ENCODE assay signal across 24 cellular contexts in the genomic region with DNA sequence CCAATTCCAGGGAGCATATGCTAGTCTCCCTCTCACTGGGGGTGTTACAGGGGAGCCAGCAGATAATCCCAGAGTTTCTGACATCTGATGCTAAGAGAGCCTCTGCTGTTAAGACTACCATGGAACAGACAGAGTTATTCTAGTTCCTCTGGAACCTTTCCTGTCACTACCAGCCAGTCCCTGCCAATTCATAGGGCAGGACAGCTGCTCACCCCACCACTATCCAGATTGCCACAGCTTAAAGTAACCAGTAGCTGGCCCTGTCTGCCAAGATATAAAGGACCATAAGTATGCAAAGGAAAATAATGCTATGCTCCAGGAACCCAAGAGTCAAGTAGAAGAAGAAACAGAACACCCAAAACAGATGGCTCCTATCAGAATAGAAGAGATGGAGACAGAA.
DNase-seq lines count a peak whose midpoint lies in the region; ATAC-seq, FAIRE-seq and TF ChIP-seq lines count a peak whose summit lies in the region.
"Had no signal": no experiment of that assay in that cellular context is flagged by ENCODE, and none has a peak within 500 bp of the region (broad histone marks: within the 10 kb centered on the region; RNA-seq: fewer than 3 reads in every experiment).

No MANE protein-coding gene starts in this region.

- H2BK15ac ChIP-seq in H1 (ENCODE audit: low read length) = no peak overlapping the region

- no peaks in the 10 kb centered on the region for H3K79me1 ChIP-seq in H1 (ENCODE audit: low read depth, low read length)

- BruUV-seq in HCT116 (replicated peaks; lab: Mats Ljungman, UMichigan) = no TSS peak

- H3K4me2 ChIP-seq in HCT116 (ENCODE audit: low read length) (no peak overlapping the region), H1 (ENCODE audit: insufficient read depth in 1 of 2, low read depth in 2 of 2, low read length in 2 of 2) (no peak overlapping the region)
- H3K4me2 ChIP-seq: GM23338 had no signal

- H3K9ac ChIP-seq in HCT116 (ENCODE audit: low read length) (no peak overlapping the region), H1 (replicated peaks in 1 of 4; ENCODE audit: extremely low read depth in 1 of 4, low read depth in 3 of 4, low read length in 3 of 4) (no peak overlapping the region)

- H3K27me3 ChIP-seq in HCT116 (ENCODE audit: insufficient read depth, low read length) (no peaks in the 10 kb centered on the region), H1 (replicated peaks in 1 of 4; ENCODE audit: control insufficient read depth in 3 of 4, extremely low read depth in 1 of 4, insufficient read depth in 3 of 4, low read length in 3 of 4) (no peaks in the 10 kb centered on the region), BE2C (no peaks in the 10 kb centered on the region)
- H3K27me3 ChIP-seq: tibial artery had no signal

- no peak overlapping the region for H2BK12ac ChIP-seq in H1 (ENCODE audit: low read depth, low read length)

- no peak overlapping the region for H3K56ac ChIP-seq in H1 (replicated peaks; ENCODE audit: insufficient read length, low read depth, low read length)

- no peak overlapping the region for H2BK120ac ChIP-seq in H1 (replicated peaks; ENCODE audit: low read depth, low read length)

- H3K27ac ChIP-seq in HCT116 (ENCODE audit: low read depth, low read length) = no peak overlapping the region
- H3K27ac ChIP-seq in H1 (ENCODE audit: low read depth, low read length) = no peak overlapping the region
- H3K27ac ChIP-seq: SK-N-MC, tibial artery had no signal

- RAD21 ChIA-PET in HCT116 (lab: Charles Lee; ENCODE audit: low non-redundant PET in 1 of 2, low total read pairs in 2 of 2, uncharacterized antibody in 2 of 2, unreplicated experiment in 2 of 2) = no interaction called here

- H4K5ac ChIP-seq in H1 (ENCODE audit: insufficient read length, low read depth, low read length) = no peak overlapping the region

- H2BK5ac ChIP-seq in H1 (ENCODE audit: low read depth, low read length) = no peak overlapping the region

- ATAC-seq in HCT116 = 0 out of 2 replicates have a peak, but pooled peaks have one; percentile 22
- ATAC-seq in sciatic nerve = peak; percentile 13
- ATAC-seq: activated CD8-positive, alpha-beta memory T cell treated with anti-CD3 and anti-CD28 coated beads, Interleukin-2, amount 10 ng/mL, durations not matched to agents 7 days and 5 days had no signal

- H3K23ac ChIP-seq in H1 (ENCODE audit: insufficient read length) = no peak overlapping the region

- H3K4me1 ChIP-seq in HCT116 (ENCODE audit: control insufficient read depth in 1 of 2, insufficient read depth in 2 of 2, low read length in 2 of 2) (peaks cover 0 to 25% of the 10 kb centered on the region in 2 experiments; a peak in 2 of 4 replicates), H1 (replicated peaks in 1 of 4; ENCODE audit: control insufficient read depth in 3 of 4, insufficient read depth in 4 of 4, low read length in 3 of 4) (no peaks in the 10 kb centered on the region), BE2C (no peaks in the 10 kb centered on the region)
- H3K4me1 ChIP-seq: tibial artery had no signal

- H3K4me3 ChIP-seq in HCT116 (replicated peaks in 1 of 2; ENCODE audit: low read depth in 1 of 2, low read length in 2 of 2) = no peak overlapping the region
- H3K4me3 ChIP-seq in H1 (ENCODE audit: extremely low read depth in 1 of 4, insufficient read depth in 2 of 4, low read depth in 3 of 4, low read length in 4 of 4) = no peak overlapping the region
- H3K4me3 ChIP-seq in BE2C (ENCODE audit: low read depth, low read length) = no peak overlapping the region
- H3K4me3 ChIP-seq: GM23338, SK-N-MC, tibial artery had no signal

- H3K9me3 ChIP-seq in HCT116 (ENCODE audit: control insufficient read depth in 1 of 2, insufficient read depth in 1 of 2, low read depth in 1 of 2, low read length in 2 of 2) = no peaks in the 10 kb centered on the region
- H3K9me3 ChIP-seq in H1 (ENCODE audit: insufficient read depth in 2 of 2, low read depth in 1 of 2, low read length in 1 of 2) = no peaks in the 10 kb centered on the region
- no peaks in the 10 kb centered on the region for H3K9me3 ChIP-seq in BE2C
- H3K9me3 ChIP-seq: tibial artery had no signal

- no peak for TF ChIP-seq EP300 in H1 (IDR thresholded peaks at IDR 0.05; ENCODE audit: borderline replicate concordance in 1 of 2, low read depth in 2 of 2, low read length in 2 of 2)

- no peak overlapping the region for H4K8ac ChIP-seq in H1 (ENCODE audit: extremely low read depth, insufficient read depth, low read length)

- no peak for TF ChIP-seq CTCF in HCT116 (IDR thresholded peaks at IDR 0.05 in 2 of 3, conservative IDR thresholded peaks at IDR 0.05 in 1 of 3; ENCODE audit: borderline replicate concordance in 1 of 3, insufficient read depth in 1 of 3, low read depth in 2 of 3, low read length in 2 of 3)
- TF ChIP-seq CTCF in H1 (IDR thresholded peaks at IDR 0.05; ENCODE audit: control extremely low read depth in 1 of 3, insufficient read depth in 1 of 3, low read depth in 1 of 3, low read length in 3 of 3) = no peak
- no peak for TF ChIP-seq CTCF in BE2C (IDR thresholded peaks at IDR 0.05; ENCODE audit: low read depth, low read length)

- no peak overlapping the region for H2AK5ac ChIP-seq in H1 (ENCODE audit: low read depth, low read length)

- H3K79me2 ChIP-seq in HCT116 (ENCODE audit: insufficient read depth, low read length) = no peaks in the 10 kb centered on the region
- no peaks in the 10 kb centered on the region for H3K79me2 ChIP-seq in H1 (ENCODE audit: control insufficient read depth in 1 of 2, insufficient read depth in 2 of 2, low read length in 2 of 2)

- H4K91ac ChIP-seq in H1 (replicated peaks; ENCODE audit: insufficient read length, low read length) = no peak overlapping the region

- no peak for TF ChIP-seq POLR2A in HCT116 (IDR thresholded peaks at IDR 0.05; ENCODE audit: borderline replicate concordance, extremely low read depth, insufficient read depth, insufficient read length)
- no peak for TF ChIP-seq POLR2A in H1 (IDR thresholded peaks at IDR 0.05; ENCODE audit: control extremely low read depth in 1 of 2, low read depth in 2 of 2, low read length in 2 of 2)

- H3K36me3 ChIP-seq in HCT116 (ENCODE audit: control insufficient read depth in 1 of 2, insufficient read depth in 2 of 2, low read length in 2 of 2) (no peaks in the 10 kb centered on the region), H1 (ENCODE audit: control insufficient read depth in 2 of 4, insufficient read depth in 4 of 4, low read length in 3 of 4) (no peaks in the 10 kb centered on the region), BE2C (no peaks in the 10 kb centered on the region)
- H3K36me3 ChIP-seq: tibial artery had no signal

- no peak overlapping the region for H2BK20ac ChIP-seq in H1 (ENCODE audit: low read length)

- H3K9me2 ChIP-seq in HCT116 (ENCODE audit: insufficient read depth) = no peaks in the 10 kb centered on the region; the same call in 1 of the 2 replicates

- no peak for FAIRE-seq in H1 (lab: Jason Lieb, UNC)
- FAIRE-seq: GM18507 had no signal

- no peaks in the 10 kb centered on the region for H4K20me1 ChIP-seq in HCT116 (ENCODE audit: insufficient read depth)
- H4K20me1 ChIP-seq in H1 (replicated peaks in 1 of 2; ENCODE audit: control insufficient read depth in 1 of 2, insufficient read depth in 2 of 2, low read length in 2 of 2) = no peaks in the 10 kb centered on the region

- peak; percentile 23; the same call in 1 of the 2 replicates for TF ChIP-seq RAD21 in HCT116 (IDR thresholded peaks at IDR 0.05; ENCODE audit: low read depth)
- TF ChIP-seq RAD21 in H1 (IDR thresholded peaks at IDR 0.05 in 1 of 2, conservative IDR thresholded peaks at IDR 0.05 in 1 of 2; ENCODE audit: low read depth in 2 of 2, low read length in 2 of 2) = no peak

- no peak overlapping the region for H3K18ac ChIP-seq in H1 (ENCODE audit: extremely low read depth, low read length)

- DNase-seq in D341Med (ENCODE audit: low spot score) (peak; percentile 44), HCT116 (ENCODE audit: low read depth, low spot score) (no peak), H1 (ENCODE audit: low read depth in 1 of 2, low spot score in 2 of 2) (no peak), sciatic nerve (ENCODE audit: low spot score) (no peak), BE2C (no peak), Kasumi-1 (lab: John Stamatoyannopoulos, UW) (no peak)
- no peak for DNase-seq in activated naive CD4-positive, alpha-beta T cell (lab: John Stamatoyannopoulos, UW)
- DNase-seq: activated CD4-positive, alpha-beta T cell treated with anti-CD3 and anti-CD28 coated beads, Interleukin-2, amount 50 U/mL, for 4 hours; activated CD4-positive, CD25-positive, alpha-beta regulatory T cell; activated CD8-positive, alpha-beta memory T cell treated with anti-CD3 and anti-CD28 coated beads, Interleukin-2, amount 10 ng/mL, durations not matched to agents 7 days and 5 days; activated gamma-delta T cell treated with Interleukin-2 at 50 U/mL for 16 hours; activated T-cell treated with anti-CD3 and anti-CD28 coated beads, Interleukin-2, amount 50 U/mL, for 48 hours; CD4-positive, CD25-positive, alpha-beta regulatory T cell; foreskin melanocyte; IMR-90; NCI-H1048; nephron progenitor cell; OCI-M1; stimulated activated CD4-positive, alpha-beta T cell treated with anti-CD3 and anti-CD28 coated beads, Interleukin-2, amount 100 ng/mL, for 24 hours; stimulated activated CD8-positive, alpha-beta memory T cell treated with anti-CD3 and anti-CD28 coated beads, Interleukin-4, amount 100 ng/mL, for 48 hours; tibial artery had no signal

- no peak overlapping the region for H3K4ac ChIP-seq in H1 (replicated peaks; ENCODE audit: insufficient read length, low read depth, low read length)

- H2AFZ ChIP-seq in HCT116 (ENCODE audit: low read depth, low read length, poor library complexity, severe bottlenecking) (no peak overlapping the region), H1 (ENCODE audit: low read length) (0 out of 2 replicates have a peak overlapping the region, but pooled peaks have one; percentile 30)
- H2AFZ ChIP-seq: GM23338 had no signal

- POLR2A ChIA-PET in HCT116 (lab: Charles Lee) = no interaction called here
- POLR2A ChIA-PET in H1 (lab: Charles Lee; ENCODE audit: partially characterized antibody) = interaction anchor here (0.7 kb wide), 1 partner anchor 239 kb away, joined by 3 read pairs; no protein-coding TSS in a partner anchor

- H3K14ac ChIP-seq in H1 (ENCODE audit: insufficient read length) = no peak overlapping the region

- CTCF ChIA-PET in HCT116 (lab: Charles Lee) (no interaction called here), H1 (lab: Charles Lee; ENCODE audit: partially characterized antibody) (interaction anchor here (1.7 to 2.8 kb wide), 2 partner anchors 7 to 10 kb away, joined by 4 to 12 read pairs; no protein-coding TSS in a partner anchor)

- intact Hi-C loops in HCT116 (cut with micrococcal nuclease) (no loop called here), sciatic nerve (cut with DNase I) (no loop called here)

- no peaks in the 10 kb centered on the region for H3K23me2 ChIP-seq in H1 (ENCODE audit: low read depth, low read length)

TF ChIP-seq in HCT116, 20 proteins besides CTCF, POLR2A, EP300 and RAD21 (continues in another document):
- TF ChIP-seq EGR1 (IDR thresholded peaks at IDR 0.05; ENCODE audit: low read depth) (no peak), ZFX (IDR thresholded peaks at IDR 0.05) (no peak), EZH2 (IDR thresholded peaks at IDR 0.05) (no peak)

TF ChIP-seq in H1, 55 proteins besides CTCF, POLR2A, EP300 and RAD21 (continues in another document):
- no peak for TF ChIP-seq NRF1 (IDR thresholded peaks at IDR 0.05; ENCODE audit: low read depth, low read length)
- no peak for TF ChIP-seq SIN3A (conservative IDR thresholded peaks at IDR 0.05 in 1 of 2, IDR thresholded peaks at IDR 0.05 in 1 of 2; ENCODE audit: low read depth in 1 of 2, low read length in 2 of 2)
- no peak for TF ChIP-seq BACH1 (IDR thresholded peaks at IDR 0.05; ENCODE audit: low read length)
